ENCODE assay signal across 8 cellular contexts in genomic region chr19:41883463-41883820, GRCh38. TPM values are rescaled to one million over a fixed set of nuclear protein-coding genes. Genes with fewer than 3 reads are reported as not detected.
A peak's percentile ranks its signal among the peaks of the same experiment; 100 is the strongest.
DNase-seq lines count a peak whose midpoint lies in the region; ATAC-seq and TF ChIP-seq lines count a peak whose summit lies in the region.

No MANE protein-coding gene starts in this region.

- DNase-seq in ovary (no peak), kidney tubule cell (ENCODE audit: low spot score) (no peak), NCI-H2227 treated with DMSO at 0.1 percent for 48 hours (lab: John Stamatoyannopoulos, UW) (no peak), NCI-H1105 (lab: John Stamatoyannopoulos, UW) (no peak)

- H3K9me3 ChIP-seq in DOHH2 (ENCODE audit: control insufficient read depth, insufficient read depth, low read length) (no peaks in the 10 kb centered on the region), ovary (no peaks in the 10 kb centered on the region)

- TF ChIP-seq EP300 in ovary (IDR thresholded peaks at IDR 0.05), result no peak

- H3K27me3 ChIP-seq in DOHH2 (ENCODE audit: control insufficient read depth, low read length) (no peaks in the 10 kb centered on the region), ovary (no peaks in the 10 kb centered on the region)

- TF ChIP-seq CTCF in DOHH2 (IDR thresholded peaks at IDR 0.05; ENCODE audit: low read depth, low read length, poor library complexity, severe bottlenecking) (no peak), ovary (IDR thresholded peaks at IDR 0.05) (no peak)

- H3K4me3 ChIP-seq in DOHH2 (ENCODE audit: low read length) (peak overlapping the region; percentile 99), ovary (peak overlapping the region; percentile 87)

- H3K9me2 ChIP-seq in DOHH2 (replicated peaks; ENCODE audit: control insufficient read depth, low read length), result no peaks in the 10 kb centered on the region

- H3K4me1 ChIP-seq in DOHH2 (ENCODE audit: control insufficient read depth, low read length) (peaks cover 80% of the 10 kb centered on the region), ovary (ENCODE audit: insufficient read depth) (peaks cover 6% of the 10 kb centered on the region)

- intact Hi-C loops in ovary (cut with DNase I), result no loop called here

- H3K27ac ChIP-seq in DOHH2 (ENCODE audit: low read depth, low read length) (peak overlapping the region; percentile 99), ovary (peak overlapping the region; percentile 5 to 76)

- no peak for TF ChIP-seq POLR2A in ovary (IDR thresholded peaks at IDR 0.05)

- 0 to 2% (median 1%) methylated on average over 23 of the region's 23 CpGs for WGBS in ovary, 3 donors

- H3F3A ChIP-seq in DOHH2 (ENCODE audit: control insufficient read depth, insufficient read depth), result peaks cover 40% of the 10 kb centered on the region

- peak overlapping the region; percentile 87 for H3K4me2 ChIP-seq in DOHH2 (ENCODE audit: low read length)

- peaks cover 85% of the 10 kb centered on the region for H3K36me3 ChIP-seq in DOHH2 (ENCODE audit: control insufficient read depth, low read length)
- no peaks in the 10 kb centered on the region for H3K36me3 ChIP-seq in ovary

- H3K79me2 ChIP-seq in DOHH2 (ENCODE audit: control insufficient read depth, low read length), result peaks cover 72% of the 10 kb centered on the region

- ATAC-seq in SK-N-SH treated with all-trans-retinoic acid at 6 μM for 48 hours (no peak), esophagus mucosa (peak; percentile 1), GM21723 (IDR thresholded peaks at IDR 0.05; ENCODE audit: unreplicated experiment) (no peak)

- H4K20me1 ChIP-seq in DOHH2 (ENCODE audit: control insufficient read depth, insufficient read depth, low read depth, low read length), result no peaks in the 10 kb centered on the region

TF ChIP-seq in SK-N-SH treated with all-trans-retinoic acid at 6 μM for 48 hours, 23 proteins besides CTCF, POLR2A, EP300 and RAD21:
- no peak for TF ChIP-seq ARNTL (CRISPR knock-in tag; IDR thresholded peaks at IDR 0.05; ENCODE audit: borderline replicate concordance, low read depth)
- no peak for TF ChIP-seq ZFP3 (CRISPR knock-in tag; IDR thresholded peaks at IDR 0.05)
- no peak for TF ChIP-seq CSDC2 (CRISPR knock-in tag; IDR thresholded peaks at IDR 0.05)
- TF ChIP-seq, protein P1, sequence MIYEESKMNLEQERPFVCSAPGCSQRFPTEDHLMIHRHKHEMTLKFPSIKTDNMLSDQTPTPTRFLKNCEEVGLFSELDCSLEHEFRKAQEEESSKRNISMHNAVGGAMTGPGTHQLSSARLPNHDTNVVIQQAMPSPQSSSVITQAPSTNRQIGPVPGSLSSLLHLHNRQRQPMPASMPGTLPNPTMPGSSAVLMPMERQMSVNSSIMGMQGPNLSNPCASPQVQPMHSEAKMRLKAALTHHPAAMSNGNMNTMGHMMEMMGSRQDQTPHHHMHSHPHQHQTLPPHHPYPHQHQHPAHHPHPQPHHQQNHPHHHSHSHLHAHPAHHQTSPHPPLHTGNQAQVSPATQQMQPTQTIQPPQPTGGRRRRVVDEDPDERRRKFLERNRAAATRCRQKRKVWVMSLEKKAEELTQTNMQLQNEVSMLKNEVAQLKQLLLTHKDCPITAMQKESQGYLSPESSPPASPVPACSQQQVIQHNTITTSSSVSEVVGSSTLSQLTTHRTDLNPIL (CRISPR knock-in tag; IDR thresholded peaks at IDR 0.05; ENCODE audit: low read depth), result 0 out of 2 replicates have a peak, but pooled peaks have one; percentile 20
- no peak for TF ChIP-seq SNAI2 (CRISPR knock-in tag; IDR thresholded peaks at IDR 0.05)

RNA-seq across cellular contexts. Expression of gene ARHGEF1, which starts 0.5 kb away (rescaled TPM):
- total RNA-seq in esophagus mucosa (53.9 TPM), ovary (10 to 100 TPM; 35.6 to 97.5 (median 70.6) TPM)
- polyA plus RNA-seq in ovary, result 10 to 100 TPM in 1 of 2 donors, 1 to 10 TPM in 1; 7.9 to 56.2 TPM

RNA-seq across cellular contexts. Expression of gene CD79A, which starts 6.4 kb away (rescaled TPM):
- total RNA-seq in esophagus mucosa (2.6 TPM), ovary (1 to 10 TPM in 3 of 7 donors, under 1 TPM in 3, not detected in 1; 0.25 to 1.4 (median 0.83) TPM)
- polyA plus RNA-seq in ovary, result under 1 TPM; 0.41 to 0.68 TPM

RNA-seq across cellular contexts. Expression of gene RPS19, which starts 23.4 kb away (rescaled TPM):
- total RNA-seq in esophagus mucosa (2,011 TPM), ovary (1,000 to 10,000 TPM; 2,441 to 3,427 (median 2,873) TPM)
- 1,000 to 10,000 TPM; 1,030 to 3,960 TPM for polyA plus RNA-seq in ovary

RNA-seq across cellular contexts. Expression of gene DMRTC2, which starts 38.6 kb away (rescaled TPM):
- not detected for total RNA-seq in esophagus mucosa
- not detected for total RNA-seq in ovary
- polyA plus RNA-seq in ovary, result under 1 TPM in 1 of 2 donors, not detected in 1; 0.07 TPM

RNA-seq across cellular contexts. Expression of gene LYPD4, which starts 39.0 kb away (rescaled TPM):
- total RNA-seq in esophagus mucosa (not detected), ovary (not detected)
- not detected for polyA plus RNA-seq in ovary
